Comparison of ENCODE assay signal across 15 cellular contexts in the genomic region with DNA sequence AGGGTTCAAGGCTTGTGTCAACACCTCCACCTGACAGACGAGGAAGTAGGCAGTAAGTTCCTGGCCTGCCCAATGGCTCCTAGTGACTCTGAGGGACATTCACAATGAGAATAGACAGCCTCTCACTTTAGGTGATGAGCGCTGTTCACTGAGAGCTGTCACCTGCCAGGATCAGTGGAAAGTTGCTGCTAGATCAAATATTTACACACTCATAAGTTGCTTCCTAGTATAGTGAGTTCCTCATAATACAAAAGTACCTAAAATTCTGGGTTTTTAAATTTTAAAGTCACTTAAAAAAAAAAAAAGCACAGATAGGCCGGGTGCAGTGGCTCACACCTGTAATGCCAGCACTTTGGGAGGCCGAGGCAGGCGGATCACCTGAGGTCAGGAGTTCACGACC.
"Had no signal": no experiment of that assay in that cellular context is flagged by ENCODE, and none has a peak within 500 bp of the region (broad histone marks: within the 10 kb centered on the region; RNA-seq: fewer than 3 reads in every experiment).

No MANE protein-coding gene starts in this region.

- H3K27me3 ChIP-seq: testis, tibial nerve had no signal

- H3K4me3 ChIP-seq: coronary artery, mucosa of descending colon, testis, tibial nerve had no signal

- ATAC-seq: foreskin keratinocyte; left cardiac atrium; mucosa of descending colon; naive thymus-derived CD8-positive, alpha-beta T cell; right cardiac atrium had no signal

- H3K27ac ChIP-seq: coronary artery, foreskin keratinocyte, testis, tibial nerve had no signal

- H3K36me3 ChIP-seq: tibial nerve had no signal

- DNase-seq: effector CD4-positive, alpha-beta T cell; endodermal cell; erythroblast; foreskin keratinocyte; kidney; left cardiac atrium; mucosa of descending colon; naive thymus-derived CD8-positive, alpha-beta T cell; right cardiac atrium; small intestine; stimulated activated CD4-positive, alpha-beta T cell treated with anti-CD3 and anti-CD28 coated beads, Interleukin-12 subunit alpha, Interleukin-12 subunit beta, amount 100 ng/mL, for 4 hours; testis had no signal

- FAIRE-seq: endothelial cell of umbilical vein, kidney, small intestine had no signal

- H3K4me1 ChIP-seq: foreskin keratinocyte, testis had no signal

- H3K9me3 ChIP-seq: mucosa of descending colon, testis had no signal
